In the genomic region with DNA sequence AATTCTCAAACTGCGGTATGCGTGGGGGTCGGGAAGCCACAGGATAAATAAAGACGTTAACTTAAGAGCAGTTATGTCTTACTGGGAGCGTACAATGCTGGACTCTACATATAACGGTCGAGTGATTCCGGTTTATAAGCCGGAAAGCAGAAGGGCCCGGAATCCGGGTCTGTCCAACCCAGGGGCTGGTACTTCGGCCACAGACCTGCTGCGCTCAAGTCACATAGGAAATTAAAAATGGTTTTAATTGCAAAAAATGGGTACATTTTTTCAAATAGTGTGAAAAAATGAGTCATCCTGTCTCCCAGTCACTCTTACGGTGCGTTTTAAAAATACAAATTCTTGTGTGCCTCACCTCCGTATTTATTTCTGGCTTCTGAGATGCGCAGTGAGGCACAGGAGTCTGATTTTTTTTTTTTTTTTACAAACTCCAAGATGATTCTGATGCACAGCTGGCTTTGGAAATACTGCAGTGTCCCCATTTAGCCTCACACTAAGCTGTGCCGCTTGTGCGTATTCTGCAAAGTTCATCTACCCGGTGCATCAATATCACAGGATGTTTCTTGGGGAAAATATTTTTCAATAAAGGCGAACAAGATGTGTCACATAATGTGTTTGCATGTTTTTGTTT, we compare ENCODE assay signal across 8 cellular contexts. TPM values are rescaled to one million over a fixed set of nuclear protein-coding genes. Genes with fewer than 3 reads are reported as not detected.
A peak's percentile ranks its signal among the peaks of the same experiment; 100 is the strongest.
DNase-seq lines count a peak whose midpoint lies in the region; ATAC-seq and TF ChIP-seq lines count a peak whose summit lies in the region.

No MANE protein-coding gene starts in this region.

- intact Hi-C loops in activated CD4-positive, alpha-beta memory T cell treated with anti-CD3 and anti-CD28 coated beads for 36 hours (cut with micrococcal nuclease), result loop anchor here (1.0 to 10.0 kb wide), 8 partner anchors 25 to 429 kb away; a partner anchor contains a TSS
- intact Hi-C loops in heart right ventricle (cut with DNase I), result loop anchor here in 6 of 10 donors (1.0 to 10.0 kb wide), 6 partner anchors 25 to 111 kb away; a partner anchor contains a TSS
- intact Hi-C loops in sciatic nerve (cut with DNase I), result no loop called here

- H3K4me1 ChIP-seq in heart right ventricle, result peaks cover 0 to 38% (median 23%) of the 10 kb centered on the region in 9 donors

- H3K36me3 Mint-ChIP-seq in activated CD4-positive, alpha-beta memory T cell treated with anti-CD3 and anti-CD28 coated beads for 36 hours, result peaks cover 28% of the 10 kb centered on the region

- H3K27ac ChIP-seq in heart right ventricle, result peak overlapping the region; percentile 87 to 100 (median 100)

- no peaks in the 10 kb centered on the region for H3K27me3 Mint-ChIP-seq in activated CD4-positive, alpha-beta memory T cell treated with anti-CD3 and anti-CD28 coated beads for 36 hours

- H3K4me3 ChIP-seq in GM12864 (ENCODE audit: low read depth, low read length) (peak overlapping the region; percentile 78), heart right ventricle (peak overlapping the region; percentile 64 to 100 (median 96))

- H3K9me3 ChIP-seq in heart right ventricle, result no peaks in the 10 kb centered on the region

- CTCF ChIA-PET in activated CD4-positive, alpha-beta memory T cell treated with anti-CD3 and anti-CD28 coated beads for 36 hours (lab: Charles Lee), result interaction anchor here (2.1 to 9.2 kb wide), 5 partner anchors 27 to 137 kb away, joined by 5 to 67 read pairs (median 15); a partner anchor contains a TSS

- 5 to 7% methylated on average over 21 of the region's 21 CpGs for WGBS in heart right ventricle, 2 donors

- POLR2A ChIA-PET in activated CD4-positive, alpha-beta memory T cell treated with anti-CD3 and anti-CD28 coated beads for 36 hours (lab: Charles Lee), result interaction anchor here (0.6 to 3.8 kb wide), 17 partner anchors 8 to 560 kb away, joined by 3 to 28 read pairs (median 4); a partner anchor contains a TSS

- H3K4me3 Mint-ChIP-seq in activated CD4-positive, alpha-beta memory T cell treated with anti-CD3 and anti-CD28 coated beads for 36 hours, result peak overlapping the region; percentile 90

- DNase-seq in GM12864 (ENCODE audit: low read depth) (no peak), heart right ventricle (no peak), sciatic nerve (ENCODE audit: low spot score) (no peak), NCI-H510A (lab: John Stamatoyannopoulos, UW) (no peak), dedifferentiated amniotic fluid mesenchymal stem cell (ENCODE audit: extremely low spot score) (no peak), activated gamma-delta T cell (lab: John Stamatoyannopoulos, UW) (no peak)
- DNase-seq in activated CD4-positive, alpha-beta memory T cell treated with anti-CD3 and anti-CD28 coated beads for 36 hours, result no peak

- H3K4me1 Mint-ChIP-seq in activated CD4-positive, alpha-beta memory T cell treated with anti-CD3 and anti-CD28 coated beads for 36 hours (ENCODE audit: low read depth), result peaks cover 32% of the 10 kb centered on the region

- TF ChIP-seq CTCF in GM12864 (IDR thresholded peaks at IDR 0.05; ENCODE audit: low read depth, low read length, missing control alignments) (no peak), heart right ventricle (IDR thresholded peaks at IDR 0.05) (no peak)

- H3K9me3 Mint-ChIP-seq in activated CD4-positive, alpha-beta memory T cell treated with anti-CD3 and anti-CD28 coated beads for 36 hours, result no peaks in the 10 kb centered on the region

- peak overlapping the region; percentile 89 for H3K27ac Mint-ChIP-seq in activated CD4-positive, alpha-beta memory T cell treated with anti-CD3 and anti-CD28 coated beads for 36 hours

- H3K27me3 ChIP-seq in heart right ventricle, result no peaks in the 10 kb centered on the region

- H3K36me3 ChIP-seq in heart right ventricle, result peaks cover 0 to 43% (median 34%) of the 10 kb centered on the region in 9 donors

- ATAC-seq in HG02798 (IDR thresholded peaks at IDR 0.05; ENCODE audit: poor library complexity, unreplicated experiment), result peak; percentile 11
- ATAC-seq in heart right ventricle, result peak in 6 of 8 donors; percentile 1 to 28 (median 23)
- peak; percentile 38 for ATAC-seq in sciatic nerve

RNA-seq across cellular contexts. Expression of a gene that starts 1.0 kb away (rescaled TPM):
- total RNA-seq in activated CD4-positive, alpha-beta memory T cell treated with anti-CD3 and anti-CD28 coated beads for 36 hours, result 10 to 100 TPM; 29.9 to 33.0 TPM
- total RNA-seq in heart right ventricle (10 to 100 TPM; 23.6 to 33.1 (median 27.4) TPM), sciatic nerve (38.2 TPM)
- 10 to 100 TPM; 20.8 to 28.8 TPM for polyA plus RNA-seq in heart right ventricle

RNA-seq across cellular contexts. Expression of a gene that starts 23.6 kb away (rescaled TPM):
- 1 to 10 TPM; 9.4 to 9.5 TPM for total RNA-seq in activated CD4-positive, alpha-beta memory T cell treated with anti-CD3 and anti-CD28 coated beads for 36 hours
- total RNA-seq in heart right ventricle (100 to 1,000 TPM in 2 of 10 donors, 10 to 100 TPM in 8; 10.7 to 230 (median 32.7) TPM), sciatic nerve (95.4 TPM)
- polyA plus RNA-seq in heart right ventricle, result 10 to 100 TPM; 39.2 to 55.8 TPM

RNA-seq across cellular contexts. Expression of a gene that starts 36.5 kb away (rescaled TPM):
- total RNA-seq in activated CD4-positive, alpha-beta memory T cell treated with anti-CD3 and anti-CD28 coated beads for 36 hours, result 10 to 100 TPM; 24.1 to 26.0 TPM
- total RNA-seq in heart right ventricle (10 to 100 TPM in 1 of 10 donors, 1 to 10 TPM in 9; 6.1 to 11.6 (median 7.3) TPM), sciatic nerve (22.3 TPM)
- 10 to 100 TPM in 1 of 2 donors, 1 to 10 TPM in 1; 4.9 to 13.1 TPM for polyA plus RNA-seq in heart right ventricle

RNA-seq across cellular contexts. Expression of a gene that starts 44.4 kb away (rescaled TPM):
- total RNA-seq in activated CD4-positive, alpha-beta memory T cell treated with anti-CD3 and anti-CD28 coated beads for 36 hours, result 10 to 100 TPM; 49.8 to 54.8 TPM
- total RNA-seq in heart right ventricle (100 to 1,000 TPM in 8 of 10 donors, 10 to 100 TPM in 2; 75.1 to 173 (median 112) TPM), sciatic nerve (87.4 TPM)
- polyA plus RNA-seq in heart right ventricle, result 10 to 100 TPM; 77.4 to 98.7 TPM

RNA-seq across cellular contexts. Expression of a gene that starts 44.5 kb away (rescaled TPM):
- total RNA-seq in activated CD4-positive, alpha-beta memory T cell treated with anti-CD3 and anti-CD28 coated beads for 36 hours, result 1 to 10 TPM; 2.3 to 2.5 TPM
- total RNA-seq in heart right ventricle (10 to 100 TPM in 1 of 10 donors, 1 to 10 TPM in 9; 6.2 to 11.1 (median 8.3) TPM), sciatic nerve (8.9 TPM)
- polyA plus RNA-seq in heart right ventricle, result 1 to 10 TPM; 3.3 to 7.2 TPM
